In genomic region chr1:244675167-244675566, GRCh38 we compare ENCODE assay signal across 24 cellular contexts.
"Had no signal": no experiment of that assay in that cellular context is flagged by ENCODE, and none has a peak within 500 bp of the region (broad histone marks: within the 10 kb centered on the region; RNA-seq: fewer than 3 reads in every experiment).

No MANE protein-coding gene starts in this region.

- H3K4me3 ChIP-seq: gastroesophageal sphincter, heart right ventricle, lower lobe of right lung, neural progenitor cell, pancreas, tibial nerve, uterus had no signal

- H3K9me3 Mint-ChIP-seq: activated naive CD4-positive, alpha-beta T cell treated with anti-CD3 and anti-CD28 coated beads, Interleukin-2, amount 10 ng/mL, durations not matched to agents 7 days and 5 days; activated T-helper 2 cell treated with anti-CD3 and anti-CD28 coated beads, Interferon-gamma antibody, Interleukin-2, Interleukin-4, amounts not matched to agents 10 μg/mL and 5 μg/mL and 100 μg/mL, durations not matched to agents 14 hours and 24 hours and 36 hours; T-cell had no signal

- H3K4me1 ChIP-seq: neural progenitor cell, uterus had no signal

- H3K27me3 Mint-ChIP-seq: activated naive CD4-positive, alpha-beta T cell treated with anti-CD3 and anti-CD28 coated beads, Interleukin-2, amount 10 ng/mL, durations not matched to agents 7 days and 5 days; T-cell had no signal

- DNase-seq: activated CD4-positive, alpha-beta T cell treated with anti-CD3 and anti-CD28 coated beads for 1 hour; activated CD4-positive, alpha-beta T cell treated with anti-CD3 and anti-CD28 coated beads, Interleukin-2, amount 50 U/mL, for 4 hours; activated naive CD4-positive, alpha-beta T cell treated with anti-CD3 and anti-CD28 coated beads, Interleukin-2, amount 10 ng/mL, durations not matched to agents 7 days and 5 days; amniotic stem cell; cerebellar nuclear complex; dermis blood vessel endothelial cell; heart right ventricle; left cardiac atrium; lower lobe of right lung; pancreas; small intestine; stimulated activated CD4-positive, alpha-beta T cell treated with anti-CD3 and anti-CD28 coated beads, Interleukin-4, amount 100 ng/mL, for 24 hours; stimulated activated naive CD4-positive, alpha-beta T cell; substantia nigra; T-cell; T-helper 9 cell; uterus had no signal

- H3K27ac Mint-ChIP-seq: activated naive CD4-positive, alpha-beta T cell treated with anti-CD3 and anti-CD28 coated beads, Interleukin-2, amount 10 ng/mL, durations not matched to agents 7 days and 5 days; activated T-helper 2 cell treated with anti-CD3 and anti-CD28 coated beads, Interferon-gamma antibody, Interleukin-2, Interleukin-4, amounts not matched to agents 10 μg/mL and 5 μg/mL and 100 μg/mL, durations not matched to agents 14 hours and 24 hours and 36 hours; mesothelial cell of epicardium; neural progenitor cell; T-cell had no signal

- H3K27ac ChIP-seq: brain microvascular endothelial cell, epithelial cell of prostate, gastroesophageal sphincter, lower lobe of right lung, neural progenitor cell, pancreas, tibial nerve had no signal

- H3K4me1 Mint-ChIP-seq: activated naive CD4-positive, alpha-beta T cell treated with anti-CD3 and anti-CD28 coated beads, Interleukin-2, amount 10 ng/mL, durations not matched to agents 7 days and 5 days; neural progenitor cell had no signal

- H2AFZ ChIP-seq: neural progenitor cell had no signal

- H3K4me3 Mint-ChIP-seq: activated naive CD4-positive, alpha-beta T cell treated with anti-CD3 and anti-CD28 coated beads, Interleukin-2, amount 10 ng/mL, durations not matched to agents 7 days and 5 days; mesothelial cell of epicardium; neural progenitor cell; T-cell had no signal

- H3K4me2 ChIP-seq: neural progenitor cell had no signal

- H3K9me3 ChIP-seq: gastroesophageal sphincter, heart right ventricle, lower lobe of right lung, pancreas, tibial nerve, uterus had no signal

- H3K36me3 ChIP-seq: brain microvascular endothelial cell, gastroesophageal sphincter, lower lobe of right lung, neural progenitor cell, pancreas, tibial nerve, uterus had no signal

- H3K27me3 ChIP-seq: brain microvascular endothelial cell, gastroesophageal sphincter, heart right ventricle, neural progenitor cell, pancreas, tibial nerve, uterus had no signal

- H3K9ac ChIP-seq: neural progenitor cell had no signal
